35 cellular contexts compared by ENCODE assay signal in genomic region chr11:76814414-76814813, GRCh38.
"Had no signal": no experiment of that assay in that cellular context is flagged by ENCODE, and none has a peak within 500 bp of the region (broad histone marks: within the 10 kb centered on the region; RNA-seq: fewer than 3 reads in every experiment).

No MANE protein-coding gene starts in this region.

- H3K4me3 ChIP-seq: MG63 had no signal

- H3K36me3 ChIP-seq: MG63 had no signal

- H3K27me3 ChIP-seq: MG63 had no signal

- DNase-seq: MG63, MM.1S, MV-4-11, NCI-H1048, NCI-H1092, NCI-H1092 treated with DMSO at 0.1 percent for 48 hours, NCI-H1105, NCI-H1105 treated with DMSO at 0.1 percent for 48 hours, NCI-H1417, NCI-H1417 treated with DMSO at 0.1 percent for 48 hours, NCI-H1436, NCI-H1436 treated with DMSO at 0.1 percent for 48 hours, NCI-H146, NCI-H1694, NCI-H1694 treated with DMSO at 0.1 percent for 48 hours, NCI-H187, NCI-H187 treated with DMSO at 0.1 percent for 48 hours, NCI-H1930, NCI-H2029, NCI-H2029 treated with DMSO at 0.1 percent for 48 hours, NCI-H2081, NCI-H2081 treated with DMSO at 0.1 percent for 48 hours, NCI-H2107, NCI-H2171, NCI-H2171 treated with DMSO at 0.1 percent for 48 hours, NCI-H2227 treated with DMSO at 0.1 percent for 48 hours, NCI-H226, NCI-H345, NCI-H446, NCI-H446 treated with DMSO at 0.1 percent for 48 hours, NCI-H510A, NCI-H510A treated with DMSO at 0.1 percent for 48 hours, NCI-H524, NCI-H524 treated with DMSO at 0.1 percent for 48 hours, NCI-H526 had no signal
